In the genomic region with DNA sequence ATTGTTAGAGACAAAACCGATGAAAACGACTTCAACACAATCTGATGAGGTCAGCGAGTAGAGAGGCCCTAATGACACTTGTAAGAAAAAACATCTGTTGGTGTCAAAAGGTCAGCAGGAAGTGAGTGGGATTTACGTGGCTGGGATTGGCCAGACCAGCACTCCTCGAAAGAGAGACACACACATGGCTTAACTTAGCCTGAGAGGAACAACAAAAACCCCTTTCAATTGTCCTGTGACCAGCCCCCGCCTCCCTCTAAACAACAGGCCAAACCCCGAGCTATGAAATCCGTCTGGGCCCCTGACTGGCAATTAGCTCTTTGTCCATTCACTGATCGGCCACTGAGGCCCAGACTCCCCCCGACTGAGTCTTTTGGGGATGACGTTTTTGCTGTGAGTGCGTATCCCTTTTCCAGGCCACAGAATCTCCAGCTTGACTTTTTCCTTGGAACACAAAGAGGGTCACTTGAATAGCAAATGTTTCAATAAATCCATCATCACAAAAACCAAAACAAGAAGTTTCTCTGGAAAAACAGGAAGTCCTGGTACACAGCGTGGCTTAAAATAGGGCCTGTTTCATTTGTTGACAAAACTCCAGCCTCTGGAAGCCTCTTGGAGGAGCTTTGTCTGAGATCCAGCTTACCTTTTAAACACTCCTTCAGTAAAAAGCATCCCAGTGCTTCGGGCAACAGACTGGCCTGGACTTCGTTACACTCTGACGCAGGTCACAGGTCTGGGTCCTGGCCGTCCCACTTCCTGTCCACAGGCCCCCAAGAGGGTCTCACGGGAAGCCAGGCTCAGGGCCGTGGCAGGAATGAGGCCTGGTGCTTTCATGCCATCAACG, we compare ENCODE assay signal across 8 cellular contexts.
A peak's percentile ranks its signal among the peaks of the same experiment; 100 is the strongest.
DNase-seq lines count a peak whose midpoint lies in the region; ATAC-seq, FAIRE-seq and TF ChIP-seq lines count a peak whose summit lies in the region.

No MANE protein-coding gene starts in this region.

- TF ChIP-seq CTCF in GM12865 (IDR thresholded peaks at IDR 0.05; ENCODE audit: insufficient read depth, low read depth, low read length, missing control alignments), result no peak

- no peak for ATAC-seq in GM18868 (IDR thresholded peaks at IDR 0.05; ENCODE audit: unreplicated experiment)

- FAIRE-seq in endometrium (lab: Jason Lieb, UNC) (peak; percentile 92), urothelium cell line (lab: Jason Lieb, UNC) (no peak)

- peak; percentile 63 for DNase-seq in GM12865 (ENCODE audit: low read depth)
- peak; percentile 9 for DNase-seq in NOMO-1 treated with dmso at 0.1 percent for 144 hours (lab: John Stamatoyannopoulos, UW; ENCODE audit: unreplicated experiment)
- peak; percentile 69 for DNase-seq in mucosa of gallbladder (ENCODE audit: low spot score)
- peak; percentile 25 for DNase-seq in urothelium cell line (ENCODE audit: low spot score)
- DNase-seq in stimulated activated naive CD4-positive, alpha-beta T cell treated with Interleukin-2 at 50 U/mL for 16 hours (lab: John Stamatoyannopoulos, UW), result no peak
- DNase-seq in activated CD8-positive, alpha-beta memory T cell treated with anti-CD3 and anti-CD28 coated beads, Interleukin-2, amount 50 U/mL, for 4 hours, result no peak

- H3K4me3 ChIP-seq in GM12865 (ENCODE audit: low read depth, low read length), result no peak overlapping the region

Comparison
In these comparisons a context has a peak if more than half of its experiments do, and no peak if none do; other contexts are left out.
1. DNase-seq: peak in GM12865 (single experiment), NOMO-1 treated with dmso at 0.1 percent for 144 hours (single experiment), mucosa of gallbladder (single experiment) and urothelium cell line (single experiment); none in stimulated activated naive CD4-positive, alpha-beta T cell treated with Interleukin-2 at 50 U/mL for 16 hours (single experiment) and activated CD8-positive, alpha-beta memory T cell treated with anti-CD3 and anti-CD28 coated beads, Interleukin-2, amount 50 U/mL, for 4 hours (single experiment).